ENCODE assay signal across 20 cellular contexts in the genomic region with DNA sequence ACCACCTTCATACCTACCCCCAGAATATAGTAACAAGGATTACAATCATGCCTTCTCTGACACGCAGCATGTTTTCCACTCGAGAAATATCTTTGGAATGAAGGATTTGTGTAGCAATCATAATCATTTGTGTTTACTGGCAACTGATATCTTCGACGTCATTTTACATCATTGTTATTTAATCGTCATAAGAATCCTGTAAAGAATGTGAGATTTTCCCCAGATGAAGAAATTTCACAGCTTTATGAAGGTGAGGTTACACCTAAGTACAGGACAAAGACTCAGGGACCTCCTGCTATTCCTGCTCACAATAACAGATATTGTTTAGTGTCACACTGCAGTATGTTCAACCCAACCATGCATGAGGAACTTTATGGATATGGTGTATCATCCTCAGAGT.
"Had no signal": no experiment of that assay in that cellular context is flagged by ENCODE, and none has a peak within 500 bp of the region (broad histone marks: within the 10 kb centered on the region; RNA-seq: fewer than 3 reads in every experiment).

No MANE protein-coding gene starts in this region.

- ATAC-seq: Panc1, PC-3, SK-N-SH treated with all-trans-retinoic acid at 6 μM for 48 hours had no signal

- H3K4me3 ChIP-seq: MG63 had no signal

- H3K36me3 ChIP-seq: MG63 had no signal

- H3K9me3 ChIP-seq: MG63 had no signal

- FAIRE-seq: HTR-8/SVneo had no signal

- DNase-seq: Karpas-422, KG1, MG63, NCI-H1092, NCI-H1105 treated with DMSO at 0.1 percent for 48 hours, NCI-H1417 treated with DMSO at 0.1 percent for 48 hours, NCI-H146, NCI-H1694 treated with DMSO at 0.1 percent for 48 hours, NCI-H1930, NCI-H2081, NCI-H2107, NCI-H2227 treated with DMSO at 0.1 percent for 48 hours, NCI-H774, PC-3, SHP77 had no signal

- H3K27ac ChIP-seq: HL-60, RWPE1 had no signal

- H3K27me3 ChIP-seq: MG63 had no signal
